Comparison of ENCODE assay signal across 8 cellular contexts in genomic region chr20:35882427-35883161, GRCh38.
A peak's percentile ranks its signal among the peaks of the same experiment; 100 is the strongest.
DNase-seq lines count a peak whose midpoint lies in the region; ATAC-seq, FAIRE-seq and TF ChIP-seq lines count a peak whose summit lies in the region.
"Not testable (repeated sequence)": the region's sequence is repeated elsewhere in the genome, so short reads cannot be mapped to it uniquely, and the experiment has no call there.

No MANE protein-coding gene starts in this region.

- not testable (repeated sequence) for H2AFZ ChIP-seq in endothelial cell of umbilical vein (ENCODE audit: low read depth, low read length)

- intact Hi-C loops in ascending aorta (cut with DNase I) (loop anchor here (1.0 to 2.0 kb wide), 2 partner anchors 11 to 32 kb away; no protein-coding TSS in a partner anchor), psoas muscle (cut with DNase I) (loop anchor here (5.0 to 10.0 kb wide), 2 partner anchors 58 to 140 kb away; partner anchors contain the start of gene RBM39 (in 2 of the 2)), tibial artery (cut with DNase I; ENCODE audit: low total_unique reads) (loop anchor here (10.0 kb wide), 2 partner anchors 108 to 138 kb away; partner anchors contain the start of genes PHF20 and RBM39)
- intact Hi-C loops in endothelial cell of umbilical vein (cut with micrococcal nuclease): not testable (repeated sequence)

- peaks cover 25% of the 10 kb centered on the region for H3K36me3 Mint-ChIP-seq in HFFc6 (ENCODE audit: low read depth)

- BruUV-seq in endothelial cell of umbilical vein (replicated peaks; lab: Mats Ljungman, UMichigan): not testable (repeated sequence)

- peaks cover 72% of the 10 kb centered on the region for H3K4me1 Mint-ChIP-seq in HFFc6 (ENCODE audit: low read depth)

- H3K4me1 ChIP-seq in A549 (peaks cover 57% of the 10 kb centered on the region), endothelial cell of umbilical vein (ENCODE audit: control insufficient read depth, extremely low read depth, insufficient read depth, low read length) (peaks cover 13% of the 10 kb centered on the region), gastroesophageal sphincter (peaks cover 0 to 27% (median 3%) of the 10 kb centered on the region in 3 donors), psoas muscle (peaks cover 49% of the 10 kb centered on the region), tibial artery (peaks cover 0 to 13% (median 13%) of the 10 kb centered on the region in 4 donors)
- not testable (repeated sequence) for H3K4me1 ChIP-seq in ascending aorta

- H3K9me3 ChIP-seq in A549; ascending aorta; endothelial cell of umbilical vein (replicated peaks; ENCODE audit: control insufficient read depth, insufficient read depth, low read length); gastroesophageal sphincter; psoas muscle; tibial artery: not testable (repeated sequence)

- peak overlapping the region; percentile 98 for H3K27ac Mint-ChIP-seq in HFFc6

- not testable (repeated sequence) for FAIRE-seq in A549 (lab: Jason Lieb, UNC); endothelial cell of umbilical vein (lab: Jason Lieb, UNC)

- not testable (repeated sequence) for H3K9me3 Mint-ChIP-seq in HFFc6

- not testable (repeated sequence) for TF ChIP-seq RAD21 in A549 (conservative IDR thresholded peaks at IDR 0.05 in 1 of 2, IDR thresholded peaks at IDR 0.05 in 1 of 2)

- H3K27me3 Mint-ChIP-seq in HFFc6 (ENCODE audit: insufficient read depth): not testable (repeated sequence)

- not testable (repeated sequence) for H3K79me2 ChIP-seq in endothelial cell of umbilical vein (ENCODE audit: control insufficient read depth, insufficient read depth, low read length)

- not testable (repeated sequence) for TF ChIP-seq CTCF in A549 (IDR thresholded peaks at IDR 0.05); HFFc6 (IDR thresholded peaks at IDR 0.05); RWPE1 (conservative IDR thresholded peaks at IDR 0.05; ENCODE audit: low read depth); ascending aorta (IDR thresholded peaks at IDR 0.05); endothelial cell of umbilical vein (IDR thresholded peaks at IDR 0.05; ENCODE audit: extremely low read depth in 1 of 2, insufficient read depth in 1 of 2, low read depth in 1 of 2, low read length in 2 of 2); gastroesophageal sphincter (IDR thresholded peaks at IDR 0.05); psoas muscle (IDR thresholded peaks at IDR 0.05); tibial artery (IDR thresholded peaks at IDR 0.05)

- peak overlapping the region; percentile 90 to 93 for H3K27ac ChIP-seq in A549
- peak overlapping the region; percentile 99 for H3K27ac ChIP-seq in RWPE1
- peak overlapping the region; percentile 89 to 97 for H3K27ac ChIP-seq in ascending aorta
- H3K27ac ChIP-seq in endothelial cell of umbilical vein (ENCODE audit: insufficient read depth, low read depth, low read length): peak overlapping the region; percentile 95
- H3K27ac ChIP-seq in gastroesophageal sphincter: peak overlapping the region in 3 of 4 donors; percentile 64 to 87 (median 82)
- peak overlapping the region; percentile 80 for H3K27ac ChIP-seq in psoas muscle
- H3K27ac ChIP-seq in tibial artery: peak overlapping the region; percentile 80 to 81

- ATAC-seq in A549, gastroesophageal sphincter, psoas muscle: not testable (repeated sequence)

- peak overlapping the region; percentile 81 for H3K9ac ChIP-seq in endothelial cell of umbilical vein (replicated peaks; ENCODE audit: extremely low read depth, insufficient read depth, low read length)

- not testable (repeated sequence) for TF ChIP-seq POLR2A in A549 (IDR thresholded peaks at IDR 0.05; ENCODE audit: low read length); endothelial cell of umbilical vein (IDR thresholded peaks at IDR 0.05; ENCODE audit: low read depth, low read length); gastroesophageal sphincter (IDR thresholded peaks at IDR 0.05)

- TF ChIP-seq EP300 in A549 (IDR thresholded peaks at IDR 0.05); gastroesophageal sphincter (IDR thresholded peaks at IDR 0.05): not testable (repeated sequence)

- H3K4me3 Mint-ChIP-seq in HFFc6: peak overlapping the region; percentile 72

- CTCF ChIA-PET in A549 (lab: Yijun Ruan, JAX): interaction anchor here (0.7 to 3.0 kb wide), 8 partner anchors 12 to 552 kb away, joined by 3 to 29 read pairs (median 4); partner anchors contain the start of genes PHF20 and SCAND1
- CTCF ChIA-PET in RWPE1 (lab: Yijun Ruan, JAX): interaction anchor here (0.6 to 1.0 kb wide), 3 partner anchors 40 to 187 kb away, joined by 5 to 8 read pairs (median 7); no protein-coding TSS in a partner anchor
- CTCF ChIA-PET in endothelial cell of umbilical vein (lab: Charles Lee): interaction anchor here (1.1 to 2.4 kb wide), 3 partner anchors 8 to 371 kb away, joined by 4 to 12 read pairs (median 7); no protein-coding TSS in a partner anchor

- WGBS in A549 (ENCODE audit: missing lambda C conversion rate): 90% methylated on average over 9 of the region's 9 CpGs
- 91 to 94% methylated on average over 3 to 7 of the region's 9 CpGs for WGBS in gastroesophageal sphincter (ENCODE audit: low coverage in 1 of 2), 2 donors
- 80 to 95% (median 82%) methylated on average over 9 of the region's 9 CpGs for WGBS in psoas muscle, 3 donors

- dilution Hi-C loops in endothelial cell of umbilical vein (cut with MboI; ENCODE audit: extremely low pct_ligation_motif_present, low sequenced_read_pairs): not testable (repeated sequence)

- not testable (repeated sequence) for H3K9me1 ChIP-seq in endothelial cell of umbilical vein (replicated peaks; ENCODE audit: control insufficient read depth, extremely low read depth, insufficient read depth, low read length)

- not testable (repeated sequence) for DNase-seq in A549 (ENCODE audit: low read depth in 1 of 2, low spot score in 1 of 2); HFFc6; RWPE1 (ENCODE audit: low spot score); ascending aorta (ENCODE audit: low spot score in 2 of 2); endothelial cell of umbilical vein (ENCODE audit: low read depth, low spot score); psoas muscle; tibial artery

- H4K20me1 ChIP-seq in endothelial cell of umbilical vein (replicated peaks; ENCODE audit: control insufficient read depth, extremely low read depth, insufficient read depth, low read length): not testable (repeated sequence)

- POLR2A ChIA-PET in A549 (lab: Yijun Ruan, JAX): interaction anchor here (0.6 to 4.7 kb wide), 2 partner anchors 8 to 140 kb away, joined by 6 to 83 read pairs; partner anchors contain the start of gene RBM39
- POLR2A ChIA-PET in RWPE1 (lab: Yijun Ruan, JAX; ENCODE audit: low non-redundant PET): interaction anchor here (0.6 to 3.0 kb wide), 2 partner anchors 24 to 140 kb away, joined by 6 to 18 read pairs; partner anchors contain the start of gene RBM39
- POLR2A ChIA-PET in endothelial cell of umbilical vein (lab: Charles Lee): not testable (repeated sequence)

- not testable (repeated sequence) for H3K4me3 ChIP-seq in A549; ascending aorta; endothelial cell of umbilical vein (replicated peaks in 1 of 3; ENCODE audit: insufficient read depth in 1 of 3, low read depth in 1 of 3, low read length in 3 of 3); gastroesophageal sphincter; psoas muscle; tibial artery

- H3K36me3 ChIP-seq in ascending aorta; endothelial cell of umbilical vein (ENCODE audit: control insufficient read depth in 2 of 2, extremely low read depth in 1 of 2, insufficient read depth in 2 of 2, low read length in 2 of 2); gastroesophageal sphincter; psoas muscle (ENCODE audit: insufficient read depth in 1 of 2, low read depth in 1 of 2); tibial artery: not testable (repeated sequence)

- H3K4me2 ChIP-seq in A549: peak overlapping the region; percentile 80
- not testable (repeated sequence) for H3K4me2 ChIP-seq in endothelial cell of umbilical vein (ENCODE audit: insufficient read depth, low read length)

- not testable (repeated sequence) for H3K27me3 ChIP-seq in ascending aorta; endothelial cell of umbilical vein (ENCODE audit: control insufficient read depth in 2 of 2, insufficient read depth in 2 of 2, low read length in 2 of 2); gastroesophageal sphincter; psoas muscle (ENCODE audit: insufficient read depth in 3 of 3, low read length in 2 of 3); tibial artery
